1 cellular context compared by ENCODE assay signal in the genomic region with DNA sequence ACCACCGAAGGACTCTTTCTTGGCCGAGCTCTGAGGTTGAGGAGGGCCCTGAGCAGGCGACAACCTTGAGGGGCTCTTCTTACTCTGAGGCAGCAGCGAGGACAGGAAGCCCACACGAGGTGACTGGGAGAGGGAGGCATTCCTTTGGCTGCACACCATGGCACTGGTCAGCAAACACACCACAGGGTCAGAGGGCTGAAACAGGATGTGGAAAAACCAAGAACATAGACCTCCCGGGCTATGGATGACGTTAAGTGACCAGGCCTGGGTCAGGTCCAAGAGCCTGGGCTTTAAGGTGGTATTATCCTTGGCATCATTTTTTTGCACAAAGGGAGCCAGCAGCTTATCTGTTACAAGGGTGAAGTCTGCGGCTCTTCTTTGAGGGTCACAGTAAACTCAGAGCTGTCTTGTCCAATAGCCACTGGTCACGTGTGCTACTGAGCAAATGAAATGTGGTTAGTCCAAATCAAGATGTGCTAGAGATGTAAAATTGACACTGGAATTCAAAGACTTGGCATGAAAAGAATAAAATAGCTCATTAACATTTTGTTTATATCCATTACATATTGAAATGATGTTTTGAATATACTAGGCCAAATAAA.
TF ChIP-seq lines count a peak whose summit lies in the region.

No MANE protein-coding gene starts in this region.

TF ChIP-seq in GM12878, 131 proteins besides CTCF, POLR2A, EP300 and RAD21:
- TF ChIP-seq ZNF274 (IDR thresholded peaks at IDR 0.05; ENCODE audit: insufficient read depth, insufficient read length) (no peak), CREB1 (IDR thresholded peaks at IDR 0.05; ENCODE audit: low read depth) (no peak), NBN (IDR thresholded peaks at IDR 0.05) (no peak), BMI1 (IDR thresholded peaks at IDR 0.05; ENCODE audit: borderline replicate concordance) (no peak), ASH2L (IDR thresholded peaks at IDR 0.05; ENCODE audit: borderline replicate concordance, low read depth) (no peak), FOXM1 (IDR thresholded peaks at IDR 0.05; ENCODE audit: low read depth, low read length) (no peak), GABPA (IDR thresholded peaks at IDR 0.05; ENCODE audit: low read depth) (no peak), SREBF2 (IDR thresholded peaks at IDR 0.05; ENCODE audit: low read length) (no peak), SUZ12 (IDR thresholded peaks at IDR 0.05; ENCODE audit: unreplicated experiment) (no peak), CHD2 (IDR thresholded peaks at IDR 0.05; ENCODE audit: borderline replicate concordance, low read depth, low read length) (no peak)
- TF ChIP-seq, protein P1, sequence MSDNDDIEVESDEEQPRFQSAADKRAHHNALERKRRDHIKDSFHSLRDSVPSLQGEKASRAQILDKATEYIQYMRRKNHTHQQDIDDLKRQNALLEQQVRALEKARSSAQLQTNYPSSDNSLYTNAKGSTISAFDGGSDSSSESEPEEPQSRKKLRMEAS (IDR thresholded peaks at IDR 0.05; ENCODE audit: low read depth, low read length) = no peak
TF ChIP-seq in GM12878: peak in this region for 0.
